19 cellular contexts compared by ENCODE assay signal in the genomic region with DNA sequence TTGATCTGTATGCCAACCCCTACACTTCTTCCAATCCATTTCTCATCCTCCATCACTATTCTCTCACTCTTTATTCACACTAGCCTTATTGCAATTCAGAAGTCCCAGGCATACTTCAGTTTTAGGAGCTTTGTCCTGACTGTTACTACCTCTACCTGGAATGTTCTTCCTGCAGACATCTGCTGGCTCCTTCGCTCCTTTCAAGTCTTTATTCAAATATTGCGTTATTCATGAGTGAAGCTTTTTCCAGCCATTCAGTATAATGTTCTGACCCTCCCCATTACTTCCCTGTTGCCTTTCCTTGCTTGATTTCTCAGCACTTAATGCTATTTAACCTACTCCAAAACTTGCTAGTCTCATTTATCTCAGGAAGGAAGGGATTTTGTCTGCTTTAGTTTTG. TPM values are rescaled to one million over a fixed set of nuclear protein-coding genes. Genes with fewer than 3 reads are reported as not detected.
DNase-seq lines count a peak whose midpoint lies in the region; ATAC-seq and TF ChIP-seq lines count a peak whose summit lies in the region.
"Had no signal": no experiment of that assay in that cellular context is flagged by ENCODE, and none has a peak within 500 bp of the region (broad histone marks: within the 10 kb centered on the region; RNA-seq: fewer than 3 reads in every experiment).

No MANE protein-coding gene starts in this region.

- H3K36me3 ChIP-seq in CD8-positive, alpha-beta memory T cell (ENCODE audit: insufficient read depth, low read length): no peaks in the 10 kb centered on the region
- H3K36me3 ChIP-seq in PC-3 (ENCODE audit: low read depth, low read length): no peaks in the 10 kb centered on the region
- H3K36me3 ChIP-seq: ascending aorta, colonic mucosa, gastroesophageal sphincter, HAP-1 had no signal

- no peak overlapping the region for H3K9ac ChIP-seq in PC-3 (ENCODE audit: low read length)

- peaks cover 70 to 83% (median 82%) of the 10 kb centered on the region in 3 donors for H3K4me1 Mint-ChIP-seq in CD8-positive, alpha-beta memory T cell
- peaks cover 43 to 66% of the 10 kb centered on the region in 2 donors for H3K4me1 Mint-ChIP-seq in natural killer cell treated with Interleukin-12 subunit alpha and Interleukin-12 subunit beta and Interleukin-15 and Interleukin-18, amount 100 ng/mL, for 72 hours (ENCODE audit: low read depth in 2 of 2)
- peaks cover 32% of the 10 kb centered on the region for H3K4me1 Mint-ChIP-seq in T-helper 2 cell treated with Interferon-gamma antibody and Interleukin-4, amounts not matched to agents 5 μg/mL and 100 μg/mL, for 36 hours (ENCODE audit: low read depth)

- peaks cover 32% of the 10 kb centered on the region for H3K4me1 ChIP-seq in CD8-positive, alpha-beta memory T cell (ENCODE audit: insufficient read depth, low read length)
- H3K4me1 ChIP-seq in PC-3 (ENCODE audit: insufficient read depth, low read length): 0 out of 2 replicates have a peak, but pooled peaks cover 5% of the 10 kb centered on the region
- H3K4me1 ChIP-seq: ascending aorta, colonic mucosa, HAP-1 had no signal

- no peak overlapping the region for H2AFZ ChIP-seq in PC-3 (ENCODE audit: low read length)

- no peaks in the 10 kb centered on the region for H3F3A ChIP-seq in PC-3 (ENCODE audit: low read length, unreplicated experiment)

- H3K4me3 ChIP-seq in CD8-positive, alpha-beta memory T cell (ENCODE audit: low read length): no peak overlapping the region
- no peak overlapping the region for H3K4me3 ChIP-seq in HL-60 (replicated peaks; ENCODE audit: insufficient read depth, low read length)
- no peak overlapping the region for H3K4me3 ChIP-seq in PC-3 (ENCODE audit: low read length)
- H3K4me3 ChIP-seq: ascending aorta, colonic mucosa, gastroesophageal sphincter, HAP-1 had no signal

- no peak for DNase-seq in CD8-positive, alpha-beta memory T cell
- DNase-seq in HL-60 (ENCODE audit: low read depth in 1 of 2, low spot score in 1 of 2) (no peak), epithelial cell of prostate (ENCODE audit: low read depth, low spot score) (peak; percentile 22), PC-3 (no peak), DMS153 (lab: John Stamatoyannopoulos, UW) (no peak)
- DNase-seq in natural killer cell treated with Interleukin-12 subunit alpha and Interleukin-12 subunit beta and Interleukin-15 and Interleukin-18, amount 100 ng/mL, for 72 hours (ENCODE audit: low spot score): no peak
- no peak for DNase-seq in activated CD4-positive, alpha-beta T cell treated with anti-CD3 and anti-CD28 coated beads for 1 hour
- no peak for DNase-seq in T-helper 2 cell treated with Interferon-gamma antibody and Interleukin-4, amounts not matched to agents 5 μg/mL and 100 μg/mL, for 36 hours (ENCODE audit: low spot score)
- DNase-seq: activated gamma-delta T cell; colonic mucosa; NCI-H146; nephron progenitor cell; NK-92 treated with Interleukin-12 subunit alpha and Interleukin-12 subunit beta, amount 100 ng/mL, for 24 hours; SHP77 had no signal

- no peaks in the 10 kb centered on the region for H3K27me3 ChIP-seq in CD8-positive, alpha-beta memory T cell (ENCODE audit: insufficient read depth, low read length, poor library complexity, severe bottlenecking)
- H3K27me3 ChIP-seq in HL-60 (ENCODE audit: insufficient read depth, poor library complexity, severe bottlenecking) (no peaks in the 10 kb centered on the region), PC-3 (ENCODE audit: low read length) (no peaks in the 10 kb centered on the region)
- H3K27me3 ChIP-seq: ascending aorta, colonic mucosa, gastroesophageal sphincter had no signal

- H3K27ac Mint-ChIP-seq in CD8-positive, alpha-beta memory T cell: peak overlapping the region in 4 of 8 donors; percentile 1 to 62 (median 26)
- peak overlapping the region; percentile 79 to 88 for H3K27ac Mint-ChIP-seq in natural killer cell treated with Interleukin-12 subunit alpha and Interleukin-12 subunit beta and Interleukin-15 and Interleukin-18, amount 100 ng/mL, for 72 hours
- H3K27ac Mint-ChIP-seq in T-helper 2 cell treated with Interferon-gamma antibody and Interleukin-4, amounts not matched to agents 5 μg/mL and 100 μg/mL, for 36 hours: no peak overlapping the region
- H3K27ac Mint-ChIP-seq: B cell; T-helper 1 cell treated with Interleukin-12 subunit alpha and Interleukin-12 subunit beta and Interleukin-4 antibody, amounts not matched to agents 30 μg/mL and 1 μg/mL, for 36 hours had no signal

- CTCF ChIA-PET in CD8-positive, alpha-beta memory T cell (lab: Charles Lee): no interaction called here
- CTCF ChIA-PET in PC-3 (lab: Charles Lee): no interaction called here

- H3K27ac ChIP-seq in CD8-positive, alpha-beta memory T cell (ENCODE audit: low read depth, low read length): no peak overlapping the region
- H3K27ac ChIP-seq in HL-60 (replicated peaks) (peak overlapping the region; percentile 71), epithelial cell of prostate (peak overlapping the region; percentile 74), PC-3 (ENCODE audit: low read length) (no peak overlapping the region)
- H3K27ac ChIP-seq: ascending aorta, colonic mucosa, gastroesophageal sphincter had no signal

- no TSS peak for BruUV-seq in PC-3 (replicated peaks; lab: Mats Ljungman, UMichigan)

- no peaks in the 10 kb centered on the region for H3K9me2 ChIP-seq in PC-3 (replicated peaks; ENCODE audit: low read length)

- ATAC-seq in natural killer cell treated with Interleukin-12 subunit alpha and Interleukin-12 subunit beta and Interleukin-15 and Interleukin-18, amount 100 ng/mL, for 72 hours: no peak
- no peak for ATAC-seq in PC-3
- ATAC-seq: gastroesophageal sphincter had no signal

- intact Hi-C loops in PC-3 (cut with micrococcal nuclease): no loop called here

- TF ChIP-seq CTCF in HL-60 (IDR thresholded peaks at IDR 0.05; ENCODE audit: insufficient read depth, low read length): no peak
- no peak for TF ChIP-seq CTCF in PC-3 (conservative IDR thresholded peaks at IDR 0.05; ENCODE audit: low read depth, low read length)

- peak overlapping the region in 6 of 7 donors; percentile 2 to 21 (median 10) for H3K4me3 Mint-ChIP-seq in CD8-positive, alpha-beta memory T cell
- H3K4me3 Mint-ChIP-seq in natural killer cell treated with Interleukin-12 subunit alpha and Interleukin-12 subunit beta and Interleukin-15 and Interleukin-18, amount 100 ng/mL, for 72 hours: peak overlapping the region; percentile 49
- H3K4me3 Mint-ChIP-seq in T-helper 2 cell treated with Interferon-gamma antibody and Interleukin-4, amounts not matched to agents 5 μg/mL and 100 μg/mL, for 36 hours: no peak overlapping the region
- H3K4me3 Mint-ChIP-seq: B cell; nephron progenitor cell; T-helper 1 cell treated with Interleukin-12 subunit alpha and Interleukin-12 subunit beta and Interleukin-4 antibody, amounts not matched to agents 30 μg/mL and 1 μg/mL, for 36 hours had no signal

- H3K27me3 Mint-ChIP-seq in CD8-positive, alpha-beta memory T cell: no peaks in the 10 kb centered on the region
- no peaks in the 10 kb centered on the region for H3K27me3 Mint-ChIP-seq in natural killer cell treated with Interleukin-12 subunit alpha and Interleukin-12 subunit beta and Interleukin-15 and Interleukin-18, amount 100 ng/mL, for 72 hours
- no peaks in the 10 kb centered on the region for H3K27me3 Mint-ChIP-seq in T-helper 2 cell treated with Interferon-gamma antibody and Interleukin-4, amounts not matched to agents 5 μg/mL and 100 μg/mL, for 36 hours (ENCODE audit: low read depth)
- H3K27me3 Mint-ChIP-seq: B cell had no signal

- no peaks in the 10 kb centered on the region for H3K9me3 ChIP-seq in CD8-positive, alpha-beta memory T cell (ENCODE audit: low read length)
- no peaks in the 10 kb centered on the region for H3K9me3 ChIP-seq in PC-3 (ENCODE audit: low read length)
- H3K9me3 ChIP-seq: ascending aorta, colonic mucosa, gastroesophageal sphincter, HAP-1 had no signal

- H3K4me2 ChIP-seq in PC-3 (ENCODE audit: low read length): no peak overlapping the region

- H3K36me3 Mint-ChIP-seq in CD8-positive, alpha-beta memory T cell: peaks cover 0 to 15% (median 2%) of the 10 kb centered on the region in 3 donors
- H3K36me3 Mint-ChIP-seq in natural killer cell treated with Interleukin-12 subunit alpha and Interleukin-12 subunit beta and Interleukin-15 and Interleukin-18, amount 100 ng/mL, for 72 hours: no peaks in the 10 kb centered on the region
- peaks cover 15% of the 10 kb centered on the region for H3K36me3 Mint-ChIP-seq in T-helper 2 cell treated with Interferon-gamma antibody and Interleukin-4, amounts not matched to agents 5 μg/mL and 100 μg/mL, for 36 hours (ENCODE audit: low read depth)

- H3K79me2 ChIP-seq in PC-3 (ENCODE audit: low read length): peaks cover 40% of the 10 kb centered on the region

- POLR2A ChIA-PET in CD8-positive, alpha-beta memory T cell (lab: Charles Lee): no interaction called here
- POLR2A ChIA-PET in PC-3 (lab: Charles Lee; ENCODE audit: unreplicated experiment): no interaction called here

- H4K20me1 ChIP-seq in PC-3 (ENCODE audit: low read length): no peaks in the 10 kb centered on the region; the same call in 1 of the 2 replicates

- H3K9me3 Mint-ChIP-seq in CD8-positive, alpha-beta memory T cell: no peaks in the 10 kb centered on the region
- no peaks in the 10 kb centered on the region for H3K9me3 Mint-ChIP-seq in natural killer cell treated with Interleukin-12 subunit alpha and Interleukin-12 subunit beta and Interleukin-15 and Interleukin-18, amount 100 ng/mL, for 72 hours
- H3K9me3 Mint-ChIP-seq in T-helper 2 cell treated with Interferon-gamma antibody and Interleukin-4, amounts not matched to agents 5 μg/mL and 100 μg/mL, for 36 hours: no peaks in the 10 kb centered on the region
- H3K9me3 Mint-ChIP-seq: nephron progenitor cell; T-helper 1 cell treated with Interleukin-12 subunit alpha and Interleukin-12 subunit beta and Interleukin-4 antibody, amounts not matched to agents 30 μg/mL and 1 μg/mL, for 36 hours had no signal

RNA-seq across cellular contexts. Expression of a gene that starts 9.1 kb away (rescaled TPM):
- 10 to 100 TPM; 76.4 to 78.2 TPM for total RNA-seq in CD8-positive, alpha-beta memory T cell
- polyA plus RNA-seq in CD8-positive, alpha-beta memory T cell: 47.0 TPM
- 100 to 1,000 TPM; 158 to 160 TPM for total RNA-seq in natural killer cell treated with Interleukin-12 subunit alpha and Interleukin-12 subunit beta and Interleukin-15 and Interleukin-18, amount 100 ng/mL, for 72 hours
- 48.8 and 56.2 TPM in 2 replicates for total RNA-seq in PC-3 (2014; rRNA removed)

Comparison
In these comparisons a context has a peak if more than half of its experiments do, and no peak if none do; other contexts are left out.
1. H3K27ac ChIP-seq: peak in HL-60 (single experiment) and epithelial cell of prostate (single experiment); none in CD8-positive, alpha-beta memory T cell (single experiment) and PC-3 (single experiment).